Comparison of ENCODE assay signal across 16 cellular contexts in the genomic region with DNA sequence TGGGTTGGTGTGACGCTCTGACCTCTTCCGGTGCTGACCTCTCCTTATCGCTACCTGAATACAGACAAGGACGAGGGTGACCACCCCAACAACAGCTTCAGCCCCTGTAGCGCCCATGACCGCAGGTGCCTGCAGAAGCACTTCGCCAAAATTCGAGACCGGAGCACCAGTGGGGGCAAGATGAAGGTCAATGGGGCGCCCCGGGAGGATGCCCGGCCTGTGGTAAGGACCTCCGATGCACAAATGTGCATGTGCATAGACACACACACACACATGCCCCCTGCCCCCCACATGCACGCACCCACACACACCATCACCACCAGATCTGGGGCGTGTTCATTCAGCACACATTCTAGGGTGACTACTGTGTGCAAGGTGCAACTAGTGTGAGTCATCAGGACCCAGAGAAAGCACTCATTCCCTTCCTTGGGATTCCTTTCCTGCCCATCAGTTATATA. TPM values are rescaled to one million over a fixed set of nuclear protein-coding genes. Genes with fewer than 3 reads are reported as not detected.
DNase-seq lines count a peak whose midpoint lies in the region; ATAC-seq and TF ChIP-seq lines count a peak whose summit lies in the region.
"Had no signal": no experiment of that assay in that cellular context is flagged by ENCODE, and none has a peak within 500 bp of the region (broad histone marks: within the 10 kb centered on the region; RNA-seq: fewer than 3 reads in every experiment).

No MANE protein-coding gene starts in this region.

- H3K36me3 ChIP-seq in heart left ventricle (peaks cover 0 to 63% (median 48%) of the 10 kb centered on the region in 9 donors), upper lobe of left lung (peaks cover 19 to 61% (median 27%) of the 10 kb centered on the region in 4 donors)

- no peaks in the 10 kb centered on the region for H3K9me3 Mint-ChIP-seq in nephron progenitor cell
- no peaks in the 10 kb centered on the region for H3K9me3 Mint-ChIP-seq in T-cell
- H3K9me3 Mint-ChIP-seq: activated CD4-positive, alpha-beta T cell treated with anti-CD3 and anti-CD28 coated beads, Interleukin-2, amount 10 ng/mL, durations not matched to agents 7 days and 5 days; central memory CD8-positive, alpha-beta T cell; naive thymus-derived CD8-positive, alpha-beta T cell; type B pancreatic cell had no signal

- POLR2A ChIA-PET in T-cell (lab: Charles Lee), result no interaction called here

- ATAC-seq in heart left ventricle, result no peak
- no peak for ATAC-seq in left ventricle myocardium superior
- ATAC-seq in upper lobe of left lung (ENCODE audit: low FRiP score in 2 of 2), result no peak
- ATAC-seq in GM19467 (IDR thresholded peaks at IDR 0.05; ENCODE audit: unreplicated experiment), result no peak
- no peak for ATAC-seq in T-cell (replicated peaks in 1 of 4)
- ATAC-seq: naive thymus-derived CD8-positive, alpha-beta T cell; T-helper 17 cell had no signal

- TF ChIP-seq POLR2A in heart left ventricle (IDR thresholded peaks at IDR 0.05) (no peak), upper lobe of left lung (IDR thresholded peaks at IDR 0.05) (no peak)

- H3K36me3 Mint-ChIP-seq in nephron progenitor cell (ENCODE audit: low read depth), result peaks cover 46% of the 10 kb centered on the region
- H3K36me3 Mint-ChIP-seq in T-cell, result peaks cover 4% of the 10 kb centered on the region
- H3K36me3 Mint-ChIP-seq: naive thymus-derived CD8-positive, alpha-beta T cell had no signal

- H3K4me1 Mint-ChIP-seq in nephron progenitor cell (peaks cover 54% of the 10 kb centered on the region), T-cell (peaks cover 9 to 12% (median 10%) of the 10 kb centered on the region in 3 donors)
- H3K4me1 Mint-ChIP-seq: central memory CD8-positive, alpha-beta T cell had no signal

- H3K27ac ChIP-seq in heart left ventricle, result peak overlapping the region in 10 of 12 donors; percentile 54 to 97 (median 72)
- peak overlapping the region in 3 of 4 donors; percentile 6 to 92 (median 55) for H3K27ac ChIP-seq in upper lobe of left lung

- H3K27ac Mint-ChIP-seq in nephron progenitor cell (peak overlapping the region; percentile 77), T-cell (no peak overlapping the region)
- H3K27ac Mint-ChIP-seq: naive thymus-derived CD8-positive, alpha-beta T cell; T-helper 17 cell; type B pancreatic cell had no signal

- intact Hi-C loops in heart left ventricle (cut with DNase I) (no loop called here), left ventricle myocardium superior (cut with micrococcal nuclease) (no loop called here)

- H3K27me3 ChIP-seq in heart left ventricle, result no peaks in the 10 kb centered on the region
- no peaks in the 10 kb centered on the region for H3K27me3 ChIP-seq in upper lobe of left lung

- peaks cover 19 to 93% (median 64%) of the 10 kb centered on the region in 12 donors for H3K4me1 ChIP-seq in heart left ventricle
- peaks cover 63 to 70% (median 67%) of the 10 kb centered on the region in 4 donors for H3K4me1 ChIP-seq in upper lobe of left lung

- DNase-seq in heart left ventricle, result peak in 1 of 5 donors; percentile 31
- DNase-seq in left ventricle myocardium superior, result no peak
- DNase-seq in epithelial cell of esophagus (ENCODE audit: low read depth), result peak; percentile 70
- DNase-seq in nephron progenitor cell, result no peak
- DNase-seq in upper lobe of left lung, result no peak
- DNase-seq in T-cell, result no peak
- no peak for DNase-seq in SK-N-DZ (ENCODE audit: low spot score)
- DNase-seq: activated CD4-positive, alpha-beta T cell treated with anti-CD3 and anti-CD28 coated beads, Interleukin-2, amount 10 ng/mL, durations not matched to agents 7 days and 5 days; DMS 273 treated with DMSO at 0.1 percent for 48 hours; naive thymus-derived CD8-positive, alpha-beta T cell; T-helper 17 cell had no signal

- no peak for TF ChIP-seq CTCF in heart left ventricle (IDR thresholded peaks at IDR 0.05)
- TF ChIP-seq CTCF in epithelial cell of esophagus (IDR thresholded peaks at IDR 0.05; ENCODE audit: insufficient read depth, low read depth, low read length, missing control alignments), result no peak
- TF ChIP-seq CTCF in nephron progenitor cell (IDR thresholded peaks at IDR 0.05), result no peak
- no peak for TF ChIP-seq CTCF in upper lobe of left lung (IDR thresholded peaks at IDR 0.05)

- H3K4me3 Mint-ChIP-seq in nephron progenitor cell (no peak overlapping the region), T-cell (no peak overlapping the region)
- H3K4me3 Mint-ChIP-seq: activated CD4-positive, alpha-beta T cell treated with anti-CD3 and anti-CD28 coated beads, Interleukin-2, amount 10 ng/mL, durations not matched to agents 7 days and 5 days; central memory CD8-positive, alpha-beta T cell; naive thymus-derived CD8-positive, alpha-beta T cell; T-helper 17 cell had no signal

- H3K27me3 Mint-ChIP-seq in nephron progenitor cell (ENCODE audit: low read depth, poor library complexity) (peaks cover 10% of the 10 kb centered on the region), T-cell (peaks cover 0 to 3% of the 10 kb centered on the region in 2 donors)
- H3K27me3 Mint-ChIP-seq: activated CD4-positive, alpha-beta T cell treated with anti-CD3 and anti-CD28 coated beads, Interleukin-2, amount 10 ng/mL, durations not matched to agents 7 days and 5 days; central memory CD8-positive, alpha-beta T cell; T-helper 17 cell had no signal

- H3K9me3 ChIP-seq in heart left ventricle (no peaks in the 10 kb centered on the region), upper lobe of left lung (no peaks in the 10 kb centered on the region)

- no peak for TF ChIP-seq EP300 in upper lobe of left lung (IDR thresholded peaks at IDR 0.05)

- no peak overlapping the region for H3K4me3 ChIP-seq in heart left ventricle
- H3K4me3 ChIP-seq in epithelial cell of esophagus (ENCODE audit: low read length), result no peak overlapping the region
- no peak overlapping the region for H3K4me3 ChIP-seq in upper lobe of left lung

- 69 to 88% (median 82%) methylated on average over 12 to 15 of the region's 15 CpGs for WGBS in heart left ventricle, 4 donors
- WGBS in upper lobe of left lung, 2 donors, result 82 to 84% methylated on average over 15 of the region's 15 CpGs

- CTCF ChIA-PET in T-cell (lab: Charles Lee), result no interaction called here

RNA-seq across cellular contexts. Expression of a gene that starts 9.7 kb away (rescaled TPM):
- total RNA-seq in heart left ventricle, result 100 to 1,000 TPM; 103 to 342 (median 129) TPM
- 100 to 1,000 TPM; 136 to 174 TPM for polyA plus RNA-seq in heart left ventricle
- total RNA-seq in left ventricle myocardium superior, result 176 TPM
- total RNA-seq in upper lobe of left lung, result 100 to 1,000 TPM in 4 of 6 donors, 10 to 100 TPM in 2; 80.7 to 524 (median 169) TPM
- 10 to 100 TPM in 3 of 5 donors, 1 to 10 TPM in 2; 4.0 to 12.3 (median 11.3) TPM for total RNA-seq in T-cell
- 21.3 and 26.0 TPM in 2 replicates for polyA plus RNA-seq in SK-N-DZ (2014; cell fraction: cytosol; rRNA removed)
- polyA plus RNA-seq in SK-N-DZ (2014; cell fraction: nucleus; rRNA removed), result 15.1 and 20.9 TPM in 2 replicates

RNA-seq across cellular contexts. Expression of a gene that starts 35.3 kb away (rescaled TPM):
- total RNA-seq in heart left ventricle (10 to 100 TPM in 1 of 9 donors, 1 to 10 TPM in 5, under 1 TPM in 3; 0.39 to 28.9 (median 1.7) TPM), left ventricle myocardium superior (1.1 TPM), upper lobe of left lung (10 to 100 TPM in 2 of 6 donors, 1 to 10 TPM in 3, under 1 TPM in 1; under 0.01 to 14.5 (median 6.2) TPM), T-cell (1 to 10 TPM; 2.3 to 4.2 (median 2.7) TPM)
- polyA plus RNA-seq in heart left ventricle, result under 1 TPM; 0.11 to 0.28 TPM
- polyA plus RNA-seq in SK-N-DZ (2014; cell fraction: cytosol; rRNA removed), result 345 and 397 TPM in 2 replicates
- polyA plus RNA-seq in SK-N-DZ (2014; cell fraction: nucleus; rRNA removed), result 344 and 450 TPM in 2 replicates

RNA-seq across cellular contexts. Expression of a gene that starts 48.5 kb away (rescaled TPM):
- total RNA-seq in heart left ventricle (under 1 TPM in 2 of 9 donors, not detected in 7; 0.16 to 0.91 TPM), left ventricle myocardium superior (not detected), upper lobe of left lung (1 to 10 TPM in 4 of 6 donors, under 1 TPM in 1, not detected in 1; 0.54 to 5.1 (median 1.1) TPM), T-cell (1 to 10 TPM in 2 of 5 donors, under 1 TPM in 3; 0.55 to 3.7 (median 0.66) TPM)
- polyA plus RNA-seq in heart left ventricle, result not detected
- polyA plus RNA-seq in SK-N-DZ (2014; cell fraction: cytosol; rRNA removed), result 0.09 TPM in 1 of 2 replicates, not detected in the other
- polyA plus RNA-seq in SK-N-DZ (2014; cell fraction: nucleus; rRNA removed), result not detected in 2 replicates
- total RNA-seq: A673; fibroblast of villous mesenchyme; naive thymus-derived CD8-positive, alpha-beta T cell had no signal
- polyA plus RNA-seq: naive thymus-derived CD8-positive, alpha-beta T cell had no signal

Comparison
In these comparisons a context has a peak if more than half of its experiments do, and no peak if none do; other contexts are left out.
1. RNA of a gene that starts 9.7 kb away (total RNA-seq): 80.7 to 524 TPM in upper lobe of left lung, 176 TPM in left ventricle myocardium superior (single experiment) and 103 to 342 TPM in heart left ventricle; 4.0 to 12.3 TPM in T-cell; every median in the first group is over 4 times any median in the second.